In genomic region chr1:75908717-75909152, GRCh38 we compare ENCODE assay signal across 7 cellular contexts. TPM values are rescaled to one million over a fixed set of nuclear protein-coding genes. Genes with fewer than 3 reads are reported as not detected.
DNase-seq lines count a peak whose midpoint lies in the region; ATAC-seq, FAIRE-seq and TF ChIP-seq lines count a peak whose summit lies in the region.

No MANE protein-coding gene starts in this region.

- no peak overlapping the region for H3K27ac ChIP-seq in trophoblast cell (ENCODE audit: low read depth, low read length)

- no peak overlapping the region for H2AFZ ChIP-seq in trophoblast cell (ENCODE audit: insufficient read depth, low read length, poor library complexity)

- ATAC-seq in HG02884 (IDR thresholded peaks at IDR 0.05; ENCODE audit: unreplicated experiment) (peak; percentile 96), GM21717 (IDR thresholded peaks at IDR 0.05; ENCODE audit: unreplicated experiment) (no peak)

- no peak overlapping the region for H4K12ac ChIP-seq in trophoblast cell (ENCODE audit: low read depth, low read length)

- no peak overlapping the region for H2AK5ac ChIP-seq in trophoblast cell (ENCODE audit: low read length)

- H3K79me2 ChIP-seq in trophoblast cell (ENCODE audit: control insufficient read depth, insufficient read depth, low read length, poor library complexity), result no peaks in the 10 kb centered on the region

- H2BK5ac ChIP-seq in trophoblast cell (ENCODE audit: low read depth, low read length, poor library complexity), result no peak overlapping the region

- H3K4me3 ChIP-seq in trophoblast cell (ENCODE audit: low read depth, low read length), result no peak overlapping the region

- no peak overlapping the region for H3K14ac ChIP-seq in trophoblast cell (ENCODE audit: low read length)

- no peaks in the 10 kb centered on the region for H3K36me3 ChIP-seq in trophoblast cell (ENCODE audit: control insufficient read depth in 1 of 2, insufficient read depth in 2 of 2, low read length in 2 of 2)

- no peak overlapping the region for H3K9ac ChIP-seq in trophoblast cell (ENCODE audit: low read length)

- whole genome bisulfite sequencing in trophoblast cell (ENCODE audit: extremely low coverage, insufficient coverage, insufficient read length), result no CpG with 5 or more reads among the region's 2 CpGs

- H2BK120ac ChIP-seq in trophoblast cell (ENCODE audit: insufficient read depth, low read length, poor library complexity), result no peak overlapping the region

- H3K4ac ChIP-seq in trophoblast cell (ENCODE audit: low read depth, low read length), result no peak overlapping the region

- no peaks in the 10 kb centered on the region for H3K4me1 ChIP-seq in trophoblast cell (ENCODE audit: control insufficient read depth in 1 of 2, insufficient read depth in 2 of 2, low read length in 2 of 2)

- H3K4me2 ChIP-seq in trophoblast cell (ENCODE audit: low read length), result no peak overlapping the region

- no peak for TF ChIP-seq POLR2A in GM12892 (IDR thresholded peaks at IDR 0.05; ENCODE audit: low read depth, low read length)

- H2BK12ac ChIP-seq in trophoblast cell (ENCODE audit: low read length), result no peak overlapping the region

- no peak overlapping the region for H3K18ac ChIP-seq in trophoblast cell (ENCODE audit: low read length)

- H4K91ac ChIP-seq in trophoblast cell (ENCODE audit: low read depth, low read length), result no peak overlapping the region

- H3K27me3 ChIP-seq in trophoblast cell (ENCODE audit: insufficient read depth, low read length), result no peaks in the 10 kb centered on the region

- no peaks in the 10 kb centered on the region for H3K9me3 ChIP-seq in trophoblast cell (ENCODE audit: insufficient read depth, low read depth, low read length)

- H3K23ac ChIP-seq in trophoblast cell (ENCODE audit: low read length), result no peak overlapping the region

- no peaks in the 10 kb centered on the region for H3K79me1 ChIP-seq in trophoblast cell (ENCODE audit: low read length)

- no peak for DNase-seq in GM12892 (ENCODE audit: insufficient read length)
- DNase-seq in NCI-H446 (lab: John Stamatoyannopoulos, UW), result peak; percentile 18 to 72
- DNase-seq in cerebellar cortex (ENCODE audit: low spot score), result peak; percentile 8
- peak; percentile 42 to 65 for DNase-seq in trophoblast cell
- no peak for DNase-seq in germinal center (ENCODE audit: low spot score)

- no peak overlapping the region for H4K8ac ChIP-seq in trophoblast cell (ENCODE audit: low read depth, low read length)

- FAIRE-seq in GM12892 (lab: Jason Lieb, UNC), result peak; percentile 78

RNA-seq across cellular contexts. Expression of gene ASB17, which starts 23.5 kb away (rescaled TPM):
- not detected for polyA plus RNA-seq in GM12892 (2012; ENCODE audit: missing spikeins)
- polyA plus RNA-seq in trophoblast cell (2013), result not detected in 2 replicates

Comparison
In these comparisons a context has a peak if more than half of its experiments do, and no peak if none do; other contexts are left out.
1. DNase-seq: peak in NCI-H446 (2 of 2), cerebellar cortex (single experiment) and trophoblast cell (2 of 2); none in GM12892 (single experiment) and germinal center (single experiment).